ENCODE assay signal across 1 cellular context in the genomic region with DNA sequence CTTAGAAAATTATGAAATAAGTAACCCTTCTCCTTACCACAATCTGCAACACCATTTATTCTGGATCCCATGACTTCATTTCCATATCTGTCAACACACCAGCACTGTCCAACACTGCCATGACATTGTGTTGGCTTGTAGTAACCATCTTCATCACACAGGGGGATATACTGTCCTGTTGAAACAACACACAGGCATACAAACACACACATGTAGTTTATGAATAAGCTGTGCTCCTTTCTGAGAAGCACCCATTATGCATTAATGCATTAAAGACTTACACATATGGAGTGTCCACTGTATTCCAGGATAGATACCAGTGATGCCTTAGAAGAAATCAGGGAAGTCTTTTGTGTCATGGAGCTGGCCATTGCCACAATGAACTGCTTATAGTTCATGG.
TF ChIP-seq lines count a peak whose summit lies in the region.

No MANE protein-coding gene starts in this region.

TF ChIP-seq in WTC11, 78 proteins besides CTCF, POLR2A, EP300 and RAD21 (continued from another document):
- TF ChIP-seq, protein P1, sequence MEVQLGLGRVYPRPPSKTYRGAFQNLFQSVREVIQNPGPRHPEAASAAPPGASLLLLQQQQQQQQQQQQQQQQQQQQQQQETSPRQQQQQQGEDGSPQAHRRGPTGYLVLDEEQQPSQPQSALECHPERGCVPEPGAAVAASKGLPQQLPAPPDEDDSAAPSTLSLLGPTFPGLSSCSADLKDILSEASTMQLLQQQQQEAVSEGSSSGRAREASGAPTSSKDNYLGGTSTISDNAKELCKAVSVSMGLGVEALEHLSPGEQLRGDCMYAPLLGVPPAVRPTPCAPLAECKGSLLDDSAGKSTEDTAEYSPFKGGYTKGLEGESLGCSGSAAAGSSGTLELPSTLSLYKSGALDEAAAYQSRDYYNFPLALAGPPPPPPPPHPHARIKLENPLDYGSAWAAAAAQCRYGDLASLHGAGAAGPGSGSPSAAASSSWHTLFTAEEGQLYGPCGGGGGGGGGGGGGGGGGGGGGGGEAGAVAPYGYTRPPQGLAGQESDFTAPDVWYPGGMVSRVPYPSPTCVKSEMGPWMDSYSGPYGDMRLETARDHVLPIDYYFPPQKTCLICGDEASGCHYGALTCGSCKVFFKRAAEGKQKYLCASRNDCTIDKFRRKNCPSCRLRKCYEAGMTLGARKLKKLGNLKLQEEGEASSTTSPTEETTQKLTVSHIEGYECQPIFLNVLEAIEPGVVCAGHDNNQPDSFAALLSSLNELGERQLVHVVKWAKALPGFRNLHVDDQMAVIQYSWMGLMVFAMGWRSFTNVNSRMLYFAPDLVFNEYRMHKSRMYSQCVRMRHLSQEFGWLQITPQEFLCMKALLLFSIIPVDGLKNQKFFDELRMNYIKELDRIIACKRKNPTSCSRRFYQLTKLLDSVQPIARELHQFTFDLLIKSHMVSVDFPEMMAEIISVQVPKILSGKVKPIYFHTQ (CRISPR knock-in tag; IDR thresholded peaks at IDR 0.05) = peak; percentile 86; the same call in 1 of the 2 replicates
- no peak for TF ChIP-seq MYBL2 (CRISPR knock-in tag; IDR thresholded peaks at IDR 0.05)
- TF ChIP-seq, protein P2, sequence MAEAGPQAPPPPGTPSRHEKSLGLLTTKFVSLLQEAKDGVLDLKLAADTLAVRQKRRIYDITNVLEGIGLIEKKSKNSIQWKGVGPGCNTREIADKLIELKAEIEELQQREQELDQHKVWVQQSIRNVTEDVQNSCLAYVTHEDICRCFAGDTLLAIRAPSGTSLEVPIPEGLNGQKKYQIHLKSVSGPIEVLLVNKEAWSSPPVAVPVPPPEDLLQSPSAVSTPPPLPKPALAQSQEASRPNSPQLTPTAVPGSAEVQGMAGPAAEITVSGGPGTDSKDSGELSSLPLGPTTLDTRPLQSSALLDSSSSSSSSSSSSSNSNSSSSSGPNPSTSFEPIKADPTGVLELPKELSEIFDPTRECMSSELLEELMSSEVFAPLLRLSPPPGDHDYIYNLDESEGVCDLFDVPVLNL (CRISPR knock-in tag; IDR thresholded peaks at IDR 0.05; ENCODE audit: borderline replicate concordance, low read depth) = no peak
- no peak for TF ChIP-seq TEAD4 (CRISPR knock-in tag; IDR thresholded peaks at IDR 0.05)
- no peak for TF ChIP-seq FOXJ3 (CRISPR knock-in tag; IDR thresholded peaks at IDR 0.05; ENCODE audit: borderline replicate concordance)
- TF ChIP-seq, protein P3, sequence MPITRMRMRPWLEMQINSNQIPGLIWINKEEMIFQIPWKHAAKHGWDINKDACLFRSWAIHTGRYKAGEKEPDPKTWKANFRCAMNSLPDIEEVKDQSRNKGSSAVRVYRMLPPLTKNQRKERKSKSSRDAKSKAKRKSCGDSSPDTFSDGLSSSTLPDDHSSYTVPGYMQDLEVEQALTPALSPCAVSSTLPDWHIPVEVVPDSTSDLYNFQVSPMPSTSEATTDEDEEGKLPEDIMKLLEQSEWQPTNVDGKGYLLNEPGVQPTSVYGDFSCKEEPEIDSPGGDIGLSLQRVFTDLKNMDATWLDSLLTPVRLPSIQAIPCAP (CRISPR knock-in tag; IDR thresholded peaks at IDR 0.05) = no peak
- no peak for TF ChIP-seq CREM (CRISPR knock-in tag; IDR thresholded peaks at IDR 0.05)
